Comparison of ENCODE assay signal across 15 cellular contexts in genomic region chr20:47673671-47673955, GRCh38.
DNase-seq lines count a peak whose midpoint lies in the region; ATAC-seq and TF ChIP-seq lines count a peak whose summit lies in the region.
"Had no signal": no experiment of that assay in that cellular context is flagged by ENCODE, and none has a peak within 500 bp of the region (broad histone marks: within the 10 kb centered on the region; RNA-seq: fewer than 3 reads in every experiment).

No MANE protein-coding gene starts in this region.

- H3K79me2 ChIP-seq in H9 (ENCODE audit: insufficient read depth, low read length), result no peaks in the 10 kb centered on the region

- H3K18ac ChIP-seq in H9 (ENCODE audit: insufficient read length, low read depth, low read length), result no peak overlapping the region
- H3K18ac ChIP-seq in neuronal stem cell (ENCODE audit: low read length), result peak overlapping the region; percentile 35

- no peak overlapping the region for H3K56ac ChIP-seq in H9 (ENCODE audit: insufficient read length, low read depth, low read length)

- H3K4ac ChIP-seq in H9 (ENCODE audit: low read depth, low read length) (no peak overlapping the region), neuronal stem cell (ENCODE audit: low read length) (no peak overlapping the region)

- no peak overlapping the region for H3K4me2 ChIP-seq in H9 (ENCODE audit: insufficient read depth, insufficient read length, low read length)
- H3K4me2 ChIP-seq in neuronal stem cell (ENCODE audit: insufficient read depth, low read length, poor library complexity, severe bottlenecking), result no peak overlapping the region
- H3K4me2 ChIP-seq: BLaER1 treated with 17β-estradiol and CSF1 and Interleukin-3, amounts not matched to agents 10 nM and 100 nM had no signal

- no peak overlapping the region for H4K8ac ChIP-seq in H9 (replicated peaks; ENCODE audit: insufficient read length, low read depth, low read length)
- H4K8ac ChIP-seq in neuronal stem cell (ENCODE audit: low read depth, low read length), result no peak overlapping the region

- no peak overlapping the region for H2BK20ac ChIP-seq in H9 (ENCODE audit: low read depth, low read length, poor library complexity, severe bottlenecking)

- H3K36me3 Mint-ChIP-seq in activated naive CD8-positive, alpha-beta T cell, result no peaks in the 10 kb centered on the region
- H3K36me3 Mint-ChIP-seq in activated naive CD8-positive, alpha-beta T cell treated with anti-CD3 and anti-CD28 coated beads, Interleukin-2, amount 50 U/mL, for 24 hours (ENCODE audit: low read depth), result no peaks in the 10 kb centered on the region
- H3K36me3 Mint-ChIP-seq in H9 (ENCODE audit: insufficient read depth in 1 of 3, low read depth in 3 of 3), result peaks cover 0 to 4% (median 0%) of the 10 kb centered on the region in 3 experiments; a peak in 1 of 7 replicates
- H3K36me3 Mint-ChIP-seq: CD8-positive, alpha-beta T cell had no signal

- H3K4me3 ChIP-seq in neuronal stem cell (ENCODE audit: low read length in 2 of 2) (no peak overlapping the region), prostate gland (no peak overlapping the region)
- H3K4me3 ChIP-seq: BLaER1 treated with 17β-estradiol and CSF1 and Interleukin-3, amounts not matched to agents 10 nM and 100 nM had no signal

- H3K27me3 ChIP-seq in H9 (ENCODE audit: insufficient read depth, low read length) (no peaks in the 10 kb centered on the region), neuronal stem cell (ENCODE audit: control insufficient read depth in 3 of 3, insufficient read depth in 3 of 3, low read depth in 1 of 3, low read length in 3 of 3) (no peaks in the 10 kb centered on the region), prostate gland (replicated peaks; ENCODE audit: insufficient read depth) (no peaks in the 10 kb centered on the region)
- H3K27me3 ChIP-seq: BLaER1 treated with 17β-estradiol and CSF1 and Interleukin-3, amounts not matched to agents 10 nM and 100 nM had no signal

- H2BK5ac ChIP-seq in H9 (ENCODE audit: insufficient read length, low read length) (no peak overlapping the region), neuronal stem cell (ENCODE audit: low read length) (no peak overlapping the region)

- H3K14ac ChIP-seq in H9 (ENCODE audit: insufficient read depth, low read length) (no peak overlapping the region), neuronal stem cell (ENCODE audit: low read length) (peak overlapping the region; percentile 67)

- TF ChIP-seq CTCF in H9 (conservative IDR thresholded peaks at IDR 0.05) (no peak), RWPE1 (conservative IDR thresholded peaks at IDR 0.05; ENCODE audit: low read depth) (no peak), prostate gland (IDR thresholded peaks at IDR 0.05) (no peak)

- H2BK120ac ChIP-seq in H9 (ENCODE audit: low read depth, low read length, poor library complexity, severe bottlenecking) (no peak overlapping the region), neuronal stem cell (ENCODE audit: low read depth, low read length) (no peak overlapping the region)

- intact Hi-C loops in prostate gland (cut with DNase I), result loop anchor here (10.0 kb wide), 3 partner anchors 501 to 701 kb away; no protein-coding TSS in a partner anchor

- H3K23me2 ChIP-seq in H9 (ENCODE audit: insufficient read length, low read depth, low read length, poor library complexity, severe bottlenecking), result no peaks in the 10 kb centered on the region

- no peak overlapping the region for H2AFZ ChIP-seq in H9 (ENCODE audit: low read length)
- H2AFZ ChIP-seq in neuronal stem cell (ENCODE audit: low read length), result no peak overlapping the region

- no CpG with 5 or more reads among the region's 6 CpGs for WGBS in H9 (ENCODE audit: extremely low coverage, insufficient read length, low lambda C conversion rate)
- WGBS in neuronal stem cell (ENCODE audit: extremely low coverage in 2 of 2, insufficient read length in 2 of 2, insufficient replicate concordance in 1 of 2), 2 donors, result no CpG with 5 or more reads among the region's 6 CpGs
- WGBS in prostate gland, result 98% methylated on average over 6 of the region's 6 CpGs

- H4K5ac ChIP-seq in H9 (ENCODE audit: insufficient read length, low read depth, low read length), result no peak overlapping the region

- peak overlapping the region; percentile 58 for H3K27ac Mint-ChIP-seq in activated naive CD8-positive, alpha-beta T cell
- H3K27ac Mint-ChIP-seq in activated naive CD8-positive, alpha-beta T cell treated with anti-CD3 and anti-CD28 coated beads, Interleukin-2, amount 50 U/mL, for 24 hours, result no peak overlapping the region
- H3K27ac Mint-ChIP-seq in H9, result peak overlapping the region in 2 of 3 experiments; percentile 46 to 80; a peak in 2 of 7 replicates
- H3K27ac Mint-ChIP-seq: B cell; CD8-positive, alpha-beta T cell had no signal

- no peak for DNase-seq in activated naive CD8-positive, alpha-beta T cell treated with anti-CD3 and anti-CD28 coated beads, Interleukin-2, amount 50 U/mL, for 24 hours
- DNase-seq in H9 (no peak), RWPE1 (ENCODE audit: low spot score) (no peak), neuronal stem cell (ENCODE audit: low spot score) (no peak), NCI-H2029 treated with DMSO at 0.1 percent for 48 hours (lab: John Stamatoyannopoulos, UW) (no peak), prostate gland (ENCODE audit: low spot score) (no peak)
- DNase-seq: Calu3; CD8-positive, alpha-beta T cell; DMS79 treated with DMSO at 0.1 percent for 48 hours; GF-D8; HCEC 1CT had no signal

- H3K9ac ChIP-seq in H9 (ENCODE audit: extremely low read depth, insufficient read length, low read length) (no peak overlapping the region), neuronal stem cell (ENCODE audit: low read depth, low read length, poor library complexity) (no peak overlapping the region)
- H3K9ac ChIP-seq: BLaER1 treated with 17β-estradiol and CSF1 and Interleukin-3, amounts not matched to agents 10 nM and 100 nM had no signal

- H2AK5ac ChIP-seq in H9 (ENCODE audit: insufficient read length, low read length) (no peak overlapping the region), neuronal stem cell (ENCODE audit: low read depth, low read length) (no peak overlapping the region)

- H3K4me3 Mint-ChIP-seq in activated naive CD8-positive, alpha-beta T cell, result no peak overlapping the region
- H3K4me3 Mint-ChIP-seq in activated naive CD8-positive, alpha-beta T cell treated with anti-CD3 and anti-CD28 coated beads, Interleukin-2, amount 50 U/mL, for 24 hours, result no peak overlapping the region
- H3K4me3 Mint-ChIP-seq in H9, result peak overlapping the region in 1 of 2 experiments; percentile 63; a peak in 1 of 5 replicates
- H3K4me3 Mint-ChIP-seq: B cell; CD8-positive, alpha-beta T cell had no signal

- no peaks in the 10 kb centered on the region for H3K27me3 Mint-ChIP-seq in activated naive CD8-positive, alpha-beta T cell
- H3K27me3 Mint-ChIP-seq in activated naive CD8-positive, alpha-beta T cell treated with anti-CD3 and anti-CD28 coated beads, Interleukin-2, amount 50 U/mL, for 24 hours, result no peaks in the 10 kb centered on the region
- H3K27me3 Mint-ChIP-seq in H9 (ENCODE audit: low read depth), result no peaks in the 10 kb centered on the region; the same call in none of the 2 replicates
- H3K27me3 Mint-ChIP-seq: B cell had no signal

- no peak overlapping the region for H3T11ph ChIP-seq in H9 (ENCODE audit: low read length)

- no peaks in the 10 kb centered on the region for H3K4me1 Mint-ChIP-seq in activated naive CD8-positive, alpha-beta T cell (ENCODE audit: low read depth)
- no peaks in the 10 kb centered on the region for H3K4me1 Mint-ChIP-seq in activated naive CD8-positive, alpha-beta T cell treated with anti-CD3 and anti-CD28 coated beads, Interleukin-2, amount 50 U/mL, for 24 hours
- peaks cover 4 to 17% of the 10 kb centered on the region in 2 experiments for H3K4me1 Mint-ChIP-seq in H9

- H4K20me1 ChIP-seq in H9 (ENCODE audit: control insufficient read depth, insufficient read depth, insufficient read length), result no peaks in the 10 kb centered on the region

- H3K36me3 ChIP-seq in neuronal stem cell (replicated peaks in 1 of 2; ENCODE audit: control insufficient read depth in 2 of 2, insufficient read depth in 2 of 2, low read length in 2 of 2) (peaks cover 4 to 23% of the 10 kb centered on the region in 2 donors), prostate gland (no peaks in the 10 kb centered on the region)

- H3K27ac ChIP-seq in H9 (ENCODE audit: insufficient read length, low read depth, low read length) (no peak overlapping the region), RWPE1 (peak overlapping the region; percentile 61), neuronal stem cell (replicated peaks; ENCODE audit: low read length) (no peak overlapping the region), prostate gland (no peak overlapping the region)
- H3K27ac ChIP-seq: BLaER1 treated with 17β-estradiol and CSF1 and Interleukin-3, amounts not matched to agents 10 nM and 100 nM had no signal

- no peak for TF ChIP-seq POLR2A in prostate gland (IDR thresholded peaks at IDR 0.05)

- H4K91ac ChIP-seq in H9 (ENCODE audit: insufficient read length, low read depth, low read length) (no peak overlapping the region), neuronal stem cell (ENCODE audit: low read depth, low read length, poor library complexity) (no peak overlapping the region)

- POLR2A ChIA-PET in RWPE1 (lab: Yijun Ruan, JAX; ENCODE audit: low non-redundant PET), result no interaction called here

- H3K9me3 Mint-ChIP-seq in activated naive CD8-positive, alpha-beta T cell (ENCODE audit: low read depth), result no peaks in the 10 kb centered on the region
- H3K9me3 Mint-ChIP-seq in activated naive CD8-positive, alpha-beta T cell treated with anti-CD3 and anti-CD28 coated beads, Interleukin-2, amount 50 U/mL, for 24 hours, result no peaks in the 10 kb centered on the region
- H3K9me3 Mint-ChIP-seq in H9, result peaks cover 0 to 2% of the 10 kb centered on the region in 2 experiments; a peak in 1 of 5 replicates
- H3K9me3 Mint-ChIP-seq: CD8-positive, alpha-beta T cell had no signal

- H2BK15ac ChIP-seq in H9 (ENCODE audit: low read depth, low read length) (no peak overlapping the region), neuronal stem cell (ENCODE audit: low read length) (no peak overlapping the region)

- no peak for ATAC-seq in activated naive CD8-positive, alpha-beta T cell treated with anti-CD3 and anti-CD28 coated beads, Interleukin-2, amount 50 U/mL, for 24 hours
- no peak for ATAC-seq in HG03108 (IDR thresholded peaks at IDR 0.05; ENCODE audit: unreplicated experiment)
- ATAC-seq: CD8-positive, alpha-beta T cell had no signal

- CTCF ChIA-PET in RWPE1 (lab: Yijun Ruan, JAX), result interaction anchor here (0.8 to 1.8 kb wide), 2 partner anchors 460 to 947 kb away, joined by 3 to 9 read pairs; no protein-coding TSS in a partner anchor

- H3K79me1 ChIP-seq in H9 (ENCODE audit: insufficient read depth, low read depth, low read length, poor library complexity, severe bottlenecking) (no peaks in the 10 kb centered on the region), neuronal stem cell (ENCODE audit: low read depth, low read length) (no peaks in the 10 kb centered on the region)

- H2BK12ac ChIP-seq in H9 (ENCODE audit: insufficient read length, low read depth, low read length) (no peak overlapping the region), neuronal stem cell (ENCODE audit: low read length) (no peak overlapping the region)

- no peaks in the 10 kb centered on the region for H3K9me3 ChIP-seq in H9 (ENCODE audit: control insufficient read depth, low read depth, low read length)
- no peaks in the 10 kb centered on the region for H3K9me3 ChIP-seq in neuronal stem cell (replicated peaks in 1 of 2; ENCODE audit: control insufficient read depth in 2 of 2, insufficient read depth in 1 of 2, low read depth in 1 of 2, low read length in 2 of 2)
- H3K9me3 ChIP-seq in prostate gland, result no peaks in the 10 kb centered on the region
- H3K9me3 ChIP-seq: BLaER1 treated with 17β-estradiol and CSF1 and Interleukin-3, amounts not matched to agents 10 nM and 100 nM had no signal

- H3K23ac ChIP-seq in H9 (ENCODE audit: insufficient read length, low read depth, low read length), result no peak overlapping the region
- no peak overlapping the region for H3K23ac ChIP-seq in neuronal stem cell (ENCODE audit: low read depth, low read length, poor library complexity)

- no peaks in the 10 kb centered on the region for H3K4me1 ChIP-seq in H9 (ENCODE audit: insufficient read depth, low read length)
- H3K4me1 ChIP-seq in neuronal stem cell (ENCODE audit: control insufficient read depth in 2 of 2, insufficient read depth in 1 of 2, low read depth in 1 of 2, low read length in 2 of 2), result no peaks in the 10 kb centered on the region
- no peaks in the 10 kb centered on the region for H3K4me1 ChIP-seq in prostate gland (replicated peaks)
